In the genomic region with DNA sequence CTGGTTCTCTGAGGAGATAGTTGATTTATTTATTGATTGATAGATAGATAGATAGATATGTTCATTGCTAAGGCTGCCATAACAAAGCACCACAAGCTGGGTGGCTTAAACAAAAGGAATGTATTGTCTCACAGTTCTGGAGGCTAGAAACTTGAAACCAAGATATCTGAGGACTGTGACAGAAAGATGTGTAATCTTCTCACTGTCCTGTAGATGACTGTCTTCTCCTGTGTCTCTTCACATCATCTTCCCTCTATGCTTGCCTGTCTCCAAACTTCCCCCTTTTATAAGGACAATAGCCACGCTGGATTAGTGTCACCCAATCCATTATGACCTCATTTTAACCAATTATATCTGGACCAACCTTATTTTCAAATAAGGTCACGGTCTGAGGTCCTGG, we compare ENCODE assay signal across 10 cellular contexts. TPM values are rescaled to one million over a fixed set of nuclear protein-coding genes. Genes with fewer than 3 reads are reported as not detected.
A peak's percentile ranks its signal among the peaks of the same experiment; 100 is the strongest.
DNase-seq lines count a peak whose midpoint lies in the region; ATAC-seq and TF ChIP-seq lines count a peak whose summit lies in the region.
"Had no signal": no experiment of that assay in that cellular context is flagged by ENCODE, and none has a peak within 500 bp of the region (broad histone marks: within the 10 kb centered on the region; RNA-seq: fewer than 3 reads in every experiment).

No MANE protein-coding gene starts in this region.

- H4K20me1 ChIP-seq in HCT116 (ENCODE audit: insufficient read depth) = no peaks in the 10 kb centered on the region

- no peak overlapping the region for H3K27ac ChIP-seq in HCT116 (ENCODE audit: low read depth, low read length)
- H3K27ac ChIP-seq in stomach = no peak overlapping the region

- TF ChIP-seq RAD21 in HCT116 (IDR thresholded peaks at IDR 0.05; ENCODE audit: low read depth) = peak; percentile 18; the same call in 1 of the 2 replicates

- H3K4me1 ChIP-seq in HCT116 (ENCODE audit: control insufficient read depth in 1 of 2, insufficient read depth in 2 of 2, low read length in 2 of 2) = no peaks in the 10 kb centered on the region
- no peaks in the 10 kb centered on the region for H3K4me1 ChIP-seq in stomach

- H3K4me3 ChIP-seq in GM06990 (replicated peaks; ENCODE audit: low read depth, low read length) (no peak overlapping the region), HCT116 (replicated peaks in 1 of 2; ENCODE audit: low read depth in 1 of 2, low read length in 2 of 2) (no peak overlapping the region), stomach (no peak overlapping the region)
- H3K4me3 ChIP-seq: mucosa of descending colon had no signal

- no peak for TF ChIP-seq POLR2A in HCT116 (IDR thresholded peaks at IDR 0.05; ENCODE audit: borderline replicate concordance, extremely low read depth, insufficient read depth, insufficient read length)
- TF ChIP-seq POLR2A in stomach (IDR thresholded peaks at IDR 0.05) = no peak

- H3K9me2 ChIP-seq in HCT116 (ENCODE audit: insufficient read depth) = no peaks in the 10 kb centered on the region

- CTCF ChIA-PET in HCT116 (lab: Charles Lee) = no interaction called here

- no peaks in the 10 kb centered on the region for H3K9me3 ChIP-seq in HCT116 (ENCODE audit: control insufficient read depth in 1 of 2, insufficient read depth in 1 of 2, low read depth in 1 of 2, low read length in 2 of 2)
- H3K9me3 ChIP-seq in stomach = no peaks in the 10 kb centered on the region
- H3K9me3 ChIP-seq: mucosa of descending colon had no signal

- H3K27me3 ChIP-seq in GM06990 (replicated peaks; ENCODE audit: control insufficient read depth, insufficient read depth, low read length) (no peaks in the 10 kb centered on the region), HCT116 (ENCODE audit: insufficient read depth, low read length) (no peaks in the 10 kb centered on the region), stomach (no peaks in the 10 kb centered on the region)

- H3K36me3 ChIP-seq in GM06990 (ENCODE audit: control insufficient read depth, insufficient read depth, low read length) (no peaks in the 10 kb centered on the region; the same call in 1 of the 2 replicates), HCT116 (ENCODE audit: control insufficient read depth in 1 of 2, insufficient read depth in 2 of 2, low read length in 2 of 2) (no peaks in the 10 kb centered on the region), stomach (peaks cover 0 to 67% (median 38%) of the 10 kb centered on the region in 4 donors)

- DNase-seq in GM06990 (ENCODE audit: extremely low read depth, insufficient read length) (no peak), HCT116 (ENCODE audit: low read depth, low spot score) (no peak), myocyte (ENCODE audit: low read depth) (peak; percentile 68), HuH-7.5 (ENCODE audit: low spot score) (no peak), stomach (no peak)
- no peak for DNase-seq in stimulated activated CD4-positive, alpha-beta T cell treated with anti-CD3 and anti-CD28 coated beads, Interleukin-12 subunit alpha, Interleukin-12 subunit beta, amount 100 ng/mL, for 4 hours
- DNase-seq: aorta, mucosa of descending colon, NCI-H1694 treated with DMSO at 0.1 percent for 48 hours had no signal

- H2AFZ ChIP-seq in HCT116 (ENCODE audit: low read depth, low read length, poor library complexity, severe bottlenecking) = no peak overlapping the region

- peak; percentile 34 for TF ChIP-seq CTCF in GM06990 (IDR thresholded peaks at IDR 0.05; ENCODE audit: insufficient read depth, low read length, poor library complexity, severe bottlenecking)
- 0 out of 6 replicates have a peak, but pooled peaks of 1 of the 3 experiments have one; percentile 10 for TF ChIP-seq CTCF in HCT116 (IDR thresholded peaks at IDR 0.05 in 2 of 3, conservative IDR thresholded peaks at IDR 0.05 in 1 of 3; ENCODE audit: borderline replicate concordance in 1 of 3, insufficient read depth in 1 of 3, low read depth in 2 of 3, low read length in 2 of 3)
- no peak for TF ChIP-seq CTCF in stomach (IDR thresholded peaks at IDR 0.05)

- no TSS peak for BruUV-seq in HCT116 (replicated peaks; lab: Mats Ljungman, UMichigan)

- RAD21 ChIA-PET in HCT116 (lab: Charles Lee; ENCODE audit: low non-redundant PET in 1 of 2, low total read pairs in 2 of 2, uncharacterized antibody in 2 of 2, unreplicated experiment in 2 of 2) = no interaction called here

- ATAC-seq in HCT116 (peak; percentile 52), SK-N-SH treated with all-trans-retinoic acid at 6 μM for 48 hours (peak; percentile 84)
- ATAC-seq: mucosa of descending colon had no signal

- H3K4me2 ChIP-seq in HCT116 (ENCODE audit: low read length) = no peak overlapping the region

- intact Hi-C loops in HCT116 (cut with micrococcal nuclease) (no loop called here), stomach (cut with DNase I; ENCODE audit: low total_unique reads) (no loop called here)

- H3K79me2 ChIP-seq in HCT116 (ENCODE audit: insufficient read depth, low read length) = no peaks in the 10 kb centered on the region

- WGBS in stomach, 5 donors = 84 to 94% (median 93%) methylated on average over 2 of the region's 2 CpGs

- TF ChIP-seq EP300 in stomach (IDR thresholded peaks at IDR 0.05) = no peak

- POLR2A ChIA-PET in HCT116 (lab: Charles Lee) = no interaction called here

- no peak overlapping the region for H3K9ac ChIP-seq in HCT116 (ENCODE audit: low read length)

TF ChIP-seq in HCT116, 20 proteins besides CTCF, POLR2A, EP300 and RAD21:
- TF ChIP-seq EGR1 (IDR thresholded peaks at IDR 0.05; ENCODE audit: low read depth) = no peak
- no peak for TF ChIP-seq CEBPB (IDR thresholded peaks at IDR 0.05; ENCODE audit: low read depth)
- TF ChIP-seq ZFX (IDR thresholded peaks at IDR 0.05) = no peak
- TF ChIP-seq JUND (IDR thresholded peaks at IDR 0.05) = no peak
- no peak for TF ChIP-seq SRF (IDR thresholded peaks at IDR 0.05; ENCODE audit: low read depth)
- no peak for TF ChIP-seq YY1 (IDR thresholded peaks at IDR 0.05; ENCODE audit: extremely low read depth, insufficient replicate concordance, low read depth, low read length)
- TF ChIP-seq ZNF274 (IDR thresholded peaks at IDR 0.05; ENCODE audit: low read depth, low read length) = no peak
- TF ChIP-seq, protein P1, sequence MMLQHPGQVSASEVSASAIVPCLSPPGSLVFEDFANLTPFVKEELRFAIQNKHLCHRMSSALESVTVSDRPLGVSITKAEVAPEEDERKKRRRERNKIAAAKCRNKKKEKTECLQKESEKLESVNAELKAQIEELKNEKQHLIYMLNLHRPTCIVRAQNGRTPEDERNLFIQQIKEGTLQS (IDR thresholded peaks at IDR 0.05) = no peak
- TF ChIP-seq MAX (IDR thresholded peaks at IDR 0.05) = no peak
- no peak for TF ChIP-seq TCF7L2 (IDR thresholded peaks at IDR 0.05; ENCODE audit: borderline replicate concordance, extremely low read depth, insufficient read depth, insufficient read length)
- no peak for TF ChIP-seq SP1 (IDR thresholded peaks at IDR 0.05; ENCODE audit: low read depth)
- TF ChIP-seq POLR2AphosphoS5 (IDR thresholded peaks at IDR 0.05; ENCODE audit: low read depth, low read length) = no peak

TF ChIP-seq in SK-N-SH treated with all-trans-retinoic acid at 6 μM for 48 hours, 23 proteins besides CTCF, POLR2A, EP300 and RAD21:
- TF ChIP-seq ARNTL (CRISPR knock-in tag; IDR thresholded peaks at IDR 0.05; ENCODE audit: borderline replicate concordance, low read depth) = no peak
- no peak for TF ChIP-seq SNAI2 (CRISPR knock-in tag; IDR thresholded peaks at IDR 0.05)
- TF ChIP-seq ZNF70 (CRISPR knock-in tag; IDR thresholded peaks at IDR 0.05) = no peak
- TF ChIP-seq CSDC2 (CRISPR knock-in tag; IDR thresholded peaks at IDR 0.05) = no peak
- no peak for TF ChIP-seq RARB (CRISPR knock-in tag; IDR thresholded peaks at IDR 0.05)
- no peak for TF ChIP-seq GLIS3 (CRISPR knock-in tag; IDR thresholded peaks at IDR 0.05)
- no peak for TF ChIP-seq ZNF565 (CRISPR knock-in tag; conservative IDR thresholded peaks at IDR 0.05; ENCODE audit: low read depth)

RNA-seq across cellular contexts. Expression of gene GNB4, which starts 41.0 kb away (rescaled TPM):
- 0.10 TPM for total RNA-seq in HCT116 (2021; ENCODE audit: unreplicated experiment)
- 0.20 TPM in 1 of 2 replicates, not detected in the other for polyA plus RNA-seq in HCT116 (2012)
- total RNA-seq in myocyte = 14.4 and 25.9 TPM in 2 replicates
- 13.8 TPM for polyA plus RNA-seq in myocyte (2012)
- total RNA-seq in stomach = 10 to 100 TPM; 17.7 to 81.3 (median 35.6) TPM
- 1 to 10 TPM; 3.8 to 9.8 (median 7.6) TPM for polyA plus RNA-seq in stomach

Comparison
In these comparisons a context has a peak if more than half of its experiments do, and no peak if none do; other contexts are left out.
1. RNA of gene GNB4, which starts 41.0 kb away (total RNA-seq): 17.7 to 81.3 TPM in stomach and 14.4 to 25.9 TPM in myocyte; 0.10 TPM in HCT116 (single experiment); every median in the first group is over 10 times any median in the second.